1 cellular context compared by ENCODE assay signal in genomic region chr12:48084066-48084465, GRCh38.
TF ChIP-seq lines count a peak whose summit lies in the region.

No MANE protein-coding gene starts in this region.

TF ChIP-seq in endothelial cell of umbilical vein, 7 proteins besides CTCF, POLR2A, EP300 and RAD21 (continued from another document):
- TF ChIP-seq FOS (IDR thresholded peaks at IDR 0.05; ENCODE audit: borderline replicate concordance, insufficient read depth, low read length), result no peak
